In genomic region chr15:74893627-74894026, GRCh38 we compare ENCODE assay signal across 1 cellular context.
TF ChIP-seq lines count a peak whose summit lies in the region.

No MANE protein-coding gene starts in this region.

TF ChIP-seq in GM12878, 131 proteins besides CTCF, POLR2A, EP300 and RAD21:
- no peak for TF ChIP-seq POU2F2 (IDR thresholded peaks at IDR 0.05; ENCODE audit: borderline replicate concordance, low read depth, low read length)
- TF ChIP-seq, protein P1, sequence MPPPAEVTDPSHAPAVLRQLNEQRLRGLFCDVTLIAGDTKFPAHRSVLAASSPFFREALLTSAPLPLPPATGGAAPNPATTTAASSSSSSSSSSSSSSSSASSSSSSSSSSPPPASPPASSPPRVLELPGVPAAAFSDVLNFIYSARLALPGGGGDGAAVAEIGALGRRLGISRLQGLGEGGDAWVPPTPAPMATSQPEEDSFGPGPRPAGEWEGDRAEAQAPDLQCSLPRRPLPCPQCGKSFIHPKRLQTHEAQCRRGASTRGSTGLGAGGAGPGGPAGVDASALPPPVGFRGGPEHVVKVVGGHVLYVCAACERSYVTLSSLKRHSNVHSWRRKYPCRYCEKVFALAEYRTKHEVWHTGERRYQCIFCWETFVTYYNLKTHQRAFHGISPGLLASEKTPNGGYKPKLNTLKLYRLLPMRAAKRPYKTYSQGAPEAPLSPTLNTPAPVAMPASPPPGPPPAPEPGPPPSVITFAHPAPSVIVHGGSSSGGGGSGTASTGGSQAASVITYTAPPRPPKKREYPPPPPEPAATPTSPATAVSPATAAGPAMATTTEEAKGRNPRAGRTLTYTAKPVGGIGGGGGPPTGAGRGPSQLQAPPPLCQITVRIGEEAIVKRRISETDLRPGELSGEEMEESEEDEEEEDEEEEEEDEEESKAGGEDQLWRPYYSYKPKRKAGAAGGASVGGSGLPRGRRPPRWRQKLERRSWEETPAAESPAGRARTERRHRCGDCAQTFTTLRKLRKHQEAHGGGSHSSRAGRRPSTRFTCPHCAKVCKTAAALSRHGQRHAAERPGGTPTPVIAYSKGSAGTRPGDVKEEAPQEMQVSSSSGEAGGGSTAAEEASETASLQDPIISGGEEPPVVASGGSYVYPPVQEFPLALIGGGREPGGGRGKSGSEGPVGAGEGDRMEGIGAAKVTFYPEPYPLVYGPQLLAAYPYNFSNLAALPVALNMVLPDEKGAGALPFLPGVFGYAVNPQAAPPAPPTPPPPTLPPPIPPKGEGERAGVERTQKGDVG (CRISPR knock-in tag; IDR thresholded peaks at IDR 0.05) = no peak
- no peak for TF ChIP-seq SIN3A (IDR thresholded peaks at IDR 0.05; ENCODE audit: low read depth, low read length)
- TF ChIP-seq TBL1XR1 (IDR thresholded peaks at IDR 0.05; ENCODE audit: low read depth, low read length) = no peak
